ENCODE assay signal across 1 cellular context in the genomic region with DNA sequence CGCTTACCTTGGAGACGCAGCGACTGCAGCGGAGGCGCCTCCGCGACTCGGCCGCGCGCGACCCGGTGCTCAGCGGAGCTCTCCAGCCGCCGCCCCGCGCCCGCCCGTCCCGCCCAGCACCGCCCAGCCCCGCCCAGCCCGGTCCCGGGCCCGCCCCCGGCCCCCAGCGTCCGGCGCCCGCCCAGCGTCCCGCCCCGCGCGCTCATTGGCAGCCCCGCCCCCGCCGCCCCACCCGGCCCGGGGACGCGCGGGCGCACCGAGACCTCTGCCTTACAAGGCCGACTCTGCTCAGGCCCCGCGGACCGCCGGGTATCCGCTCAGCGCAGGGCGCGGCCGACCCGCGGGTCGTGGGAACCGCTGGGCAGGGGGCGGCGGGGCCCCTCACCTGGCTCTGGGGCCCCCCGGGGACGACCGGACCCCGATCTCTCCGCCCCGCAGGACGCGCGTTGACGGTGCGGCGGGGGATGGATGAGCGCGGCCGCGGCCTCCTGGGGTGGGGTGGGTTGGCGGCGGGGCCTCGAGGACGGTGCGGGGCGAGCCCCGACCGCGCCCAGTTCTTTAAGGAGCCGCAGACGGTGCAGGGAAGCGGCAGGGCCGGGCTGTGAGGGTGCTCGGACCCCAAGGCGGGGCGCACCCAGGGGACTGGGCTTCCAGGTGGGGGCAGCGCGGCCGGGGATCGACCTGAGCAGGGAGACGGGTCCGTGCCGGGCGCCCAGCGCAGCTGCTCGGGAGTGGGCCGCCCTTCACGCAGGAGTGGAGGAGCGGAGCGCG.
TF ChIP-seq lines count a peak whose summit lies in the region.

TPPP (minus strand) TSS at position 82 of the 771 bp plus-strand sequence. CDS start 15,292 bp downstream, outside the sequence.

TF ChIP-seq in IMR-90, 13 proteins besides CTCF, POLR2A, EP300 and RAD21:
- TF ChIP-seq MAZ (IDR thresholded peaks at IDR 0.05; ENCODE audit: borderline replicate concordance, low read depth, low read length): peak; percentile 66; the same call in 1 of the 2 replicates
